24 cellular contexts compared by ENCODE assay signal in genomic region chr19:45804140-45804958, GRCh38. TPM values are rescaled to one million over a fixed set of nuclear protein-coding genes. Genes with fewer than 3 reads are reported as not detected.
DNase-seq lines count a peak whose midpoint lies in the region; ATAC-seq, FAIRE-seq and TF ChIP-seq lines count a peak whose summit lies in the region.
"Had no signal": no experiment of that assay in that cellular context is flagged by ENCODE, and none has a peak within 500 bp of the region (broad histone marks: within the 10 kb centered on the region; RNA-seq: fewer than 3 reads in every experiment).

No MANE protein-coding gene starts in this region.

- H4K91ac ChIP-seq in mesenchymal stem cell (ENCODE audit: low read length): no peak overlapping the region

- CTCF ChIA-PET in RWPE1 (lab: Yijun Ruan, JAX): interaction anchor here (0.6 to 1.2 kb wide), 2 partner anchors 12 to 1208 kb away, joined by 3 to 5 read pairs; no protein-coding TSS in a partner anchor

- no peak for ATAC-seq in activated CD4-positive, CD25-positive, alpha-beta regulatory T cell treated with anti-CD3 and anti-CD28 coated beads, Interleukin-2, amount 50 U/mL, for 24 hours
- ATAC-seq: A549, HCT116 had no signal

- WGBS in mesenchymal stem cell: 93% methylated on average over 57 of the region's 57 CpGs

- H3K27me3 ChIP-seq in GM06990 (replicated peaks; ENCODE audit: control insufficient read depth, insufficient read depth, low read length) (no peaks in the 10 kb centered on the region), mesenchymal stem cell (ENCODE audit: control insufficient read depth in 1 of 2, insufficient read depth in 1 of 2, low read length in 2 of 2) (no peaks in the 10 kb centered on the region)

- H3K4ac ChIP-seq in mesenchymal stem cell (ENCODE audit: low read depth in 1 of 2, low read length in 2 of 2): no peak overlapping the region

- no peak overlapping the region for H3K23ac ChIP-seq in mesenchymal stem cell (ENCODE audit: low read length in 2 of 2)

- H2AFZ ChIP-seq in mesenchymal stem cell (ENCODE audit: low read depth, low read length): no peak overlapping the region
- H2AFZ ChIP-seq: GM23248 had no signal

- intact Hi-C loops in cardiac septum (cut with DNase I): no loop called here

- POLR2A ChIA-PET in RWPE1 (lab: Yijun Ruan, JAX; ENCODE audit: low non-redundant PET): no interaction called here

- H3K4me3 ChIP-seq in GM06990 (replicated peaks; ENCODE audit: low read depth, low read length) (no peak overlapping the region), mesenchymal stem cell (ENCODE audit: insufficient read depth in 1 of 2, low read depth in 1 of 2, low read length in 2 of 2) (no peak overlapping the region)
- H3K4me3 ChIP-seq: A549, GM23248 had no signal

- H2BK5ac ChIP-seq in mesenchymal stem cell (ENCODE audit: low read depth, low read length, poor library complexity, severe bottlenecking): no peak overlapping the region

- H3K9me3 ChIP-seq in mesenchymal stem cell (ENCODE audit: control insufficient read depth, low read length): no peaks in the 10 kb centered on the region
- H3K9me3 ChIP-seq: A549, Caco-2 had no signal

- no peak overlapping the region for H2BK15ac ChIP-seq in mesenchymal stem cell (ENCODE audit: low read depth, poor library complexity, severe bottlenecking)

- FAIRE-seq in urothelium cell line (lab: Jason Lieb, UNC): peak; percentile 84
- FAIRE-seq: A549, D721Med, G401.6, GM12892, GM18507, HTR-8/SVneo had no signal

- peak overlapping the region; percentile 16 for H2AK5ac ChIP-seq in mesenchymal stem cell (ENCODE audit: low read length, severe bottlenecking)

- no peak overlapping the region for H2BK120ac ChIP-seq in mesenchymal stem cell (ENCODE audit: low read depth, low read length)

- TF ChIP-seq CTCF in GM06990 (IDR thresholded peaks at IDR 0.05; ENCODE audit: insufficient read depth, low read length, poor library complexity, severe bottlenecking): no peak
- no peak for TF ChIP-seq CTCF in RWPE1 (conservative IDR thresholded peaks at IDR 0.05; ENCODE audit: low read depth)

- DNase-seq in GM06990 (ENCODE audit: extremely low read depth, insufficient read length) (peak; percentile 9), RWPE1 (ENCODE audit: low spot score) (no peak), mesenchymal stem cell (no peak), urothelium cell line (ENCODE audit: low spot score) (no peak), cardiac septum (ENCODE audit: low spot score) (no peak), HT-29 (ENCODE audit: low spot score) (no peak)
- DNase-seq: AML-193; Caco-2; CD4-positive, alpha-beta T cell; GM23248; H7; KBM-7 had no signal

- H3K27ac ChIP-seq in RWPE1 (peak overlapping the region; percentile 19; the same call in 1 of the 2 replicates), mesenchymal stem cell (ENCODE audit: low read length, poor library complexity, severe bottlenecking) (no peak overlapping the region)
- H3K27ac ChIP-seq: 22Rv1, A549, C4-2B, GM23248 had no signal

- H3K36me3 ChIP-seq in GM06990 (ENCODE audit: control insufficient read depth, insufficient read depth, low read length) (no peaks in the 10 kb centered on the region), mesenchymal stem cell (ENCODE audit: control insufficient read depth in 1 of 2, insufficient read depth in 2 of 2, low read depth in 1 of 2, low read length in 2 of 2) (no peaks in the 10 kb centered on the region)

- H4K8ac ChIP-seq in mesenchymal stem cell (ENCODE audit: low read length): no peak overlapping the region

- peaks cover 20% of the 10 kb centered on the region for H3K4me1 ChIP-seq in mesenchymal stem cell (ENCODE audit: control insufficient read depth, insufficient read depth, low read depth, low read length)
- H3K4me1 ChIP-seq: Caco-2 had no signal

- H3K9ac ChIP-seq in mesenchymal stem cell (ENCODE audit: low read length): no peak overlapping the region
- H3K9ac ChIP-seq: GM23248 had no signal

- H2BK12ac ChIP-seq in mesenchymal stem cell (ENCODE audit: low read length in 2 of 2): peak overlapping the region in 1 of 2 experiments; percentile 75

- H3K4me2 ChIP-seq in mesenchymal stem cell (ENCODE audit: low read length, poor library complexity, severe bottlenecking): no peak overlapping the region
- H3K4me2 ChIP-seq: A549 had no signal

- no peak overlapping the region for H3K18ac ChIP-seq in mesenchymal stem cell (ENCODE audit: low read depth in 1 of 2, low read length in 2 of 2)

- no peaks in the 10 kb centered on the region for H3K79me1 ChIP-seq in mesenchymal stem cell (replicated peaks; ENCODE audit: low read length, poor library complexity, severe bottlenecking)

- H3K14ac ChIP-seq in mesenchymal stem cell (ENCODE audit: low read length in 2 of 2): no peak overlapping the region

RNA-seq across cellular contexts. Expression of gene RSPH6A, which starts 10.8 kb away (rescaled TPM):
- 0.01 TPM for polyA plus RNA-seq in mesenchymal stem cell (2013, experiment 1 of 2)
- not detected for polyA plus RNA-seq in mesenchymal stem cell (2013, experiment 2 of 2)
- total RNA-seq in cardiac septum: 0.16 TPM
- total RNA-seq in HT-29 (2014; rRNA removed; shearing (Covaris generic)): not detected in 2 replicates
- total RNA-seq: GM23248 had no signal
- polyA plus RNA-seq: A549, BJ, GM23248, IgD-negative memory B cell had no signal

RNA-seq across cellular contexts. Expression of gene DMWD, which starts 11.7 kb away (rescaled TPM):
- polyA plus RNA-seq in mesenchymal stem cell (2013, experiment 1 of 2): 35.9 TPM
- 32.6 TPM for polyA plus RNA-seq in mesenchymal stem cell (2013, experiment 2 of 2)
- total RNA-seq in cardiac septum: 120 TPM
- 102 and 108 TPM in 2 replicates for total RNA-seq in HT-29 (2014; rRNA removed; shearing (Covaris generic))

RNA-seq across cellular contexts. Expression of gene DMPK, which starts 22.1 kb away (rescaled TPM):
- 54.2 TPM for polyA plus RNA-seq in mesenchymal stem cell (2013, experiment 1 of 2)
- 51.7 TPM for polyA plus RNA-seq in mesenchymal stem cell (2013, experiment 2 of 2)
- total RNA-seq in cardiac septum: 441 TPM
- total RNA-seq in HT-29 (2014; rRNA removed; shearing (Covaris generic)): 31.1 and 45.7 TPM in 2 replicates

RNA-seq across cellular contexts. Expression of gene SIX5, which starts 35.3 kb away (rescaled TPM):
- polyA plus RNA-seq in mesenchymal stem cell (2013, experiment 1 of 2): 16.0 TPM
- 14.5 TPM for polyA plus RNA-seq in mesenchymal stem cell (2013, experiment 2 of 2)
- 20.7 TPM for total RNA-seq in cardiac septum
- total RNA-seq in HT-29 (2014; rRNA removed; shearing (Covaris generic)): 26.8 and 28.6 TPM in 2 replicates

RNA-seq across cellular contexts. Expression of gene SYMPK, which starts 58.6 kb away (rescaled TPM):
- polyA plus RNA-seq in mesenchymal stem cell (2013, experiment 1 of 2): 38.9 TPM
- polyA plus RNA-seq in mesenchymal stem cell (2013, experiment 2 of 2): 39.9 TPM
- 33.6 TPM for total RNA-seq in cardiac septum
- 114 and 117 TPM in 2 replicates for total RNA-seq in HT-29 (2014; rRNA removed; shearing (Covaris generic))
